ENCODE assay signal across 20 cellular contexts in genomic region chr20:38420232-38421085, GRCh38. TPM values are rescaled to one million over a fixed set of nuclear protein-coding genes. Genes with fewer than 3 reads are reported as not detected.
DNase-seq lines count a peak whose midpoint lies in the region; ATAC-seq lines count a peak whose summit lies in the region.
"Had no signal": no experiment of that assay in that cellular context is flagged by ENCODE, and none has a peak within 500 bp of the region (broad histone marks: within the 10 kb centered on the region; RNA-seq: fewer than 3 reads in every experiment).

No MANE protein-coding gene starts in this region.

- H3K9me3 Mint-ChIP-seq in activated naive CD8-positive, alpha-beta T cell (ENCODE audit: low read depth): no peaks in the 10 kb centered on the region
- H3K9me3 Mint-ChIP-seq in activated naive CD8-positive, alpha-beta T cell treated with anti-CD3 and anti-CD28 coated beads for 36 hours: no peaks in the 10 kb centered on the region
- H3K9me3 Mint-ChIP-seq in activated T-helper 17 cell treated with anti-CD3 and anti-CD28 coated beads, Interleukin-2, amount 50 U/mL, for 72 hours: no peaks in the 10 kb centered on the region
- H3K9me3 Mint-ChIP-seq: activated T-helper 2 cell treated with anti-CD3 and anti-CD28 coated beads, Interferon-gamma antibody, Interleukin-2, Interleukin-4, amounts not matched to agents 10 μg/mL and 5 μg/mL and 100 μg/mL, durations not matched to agents 14 hours and 24 hours and 36 hours; natural killer cell had no signal

- H3K4me1 Mint-ChIP-seq in activated naive CD8-positive, alpha-beta T cell (ENCODE audit: low read depth): peaks cover 13% of the 10 kb centered on the region
- H3K4me1 Mint-ChIP-seq in activated naive CD8-positive, alpha-beta T cell treated with anti-CD3 and anti-CD28 coated beads for 36 hours: peaks cover 11% of the 10 kb centered on the region
- peaks cover 12% of the 10 kb centered on the region for H3K4me1 Mint-ChIP-seq in activated T-helper 17 cell treated with anti-CD3 and anti-CD28 coated beads, Interleukin-2, amount 50 U/mL, for 72 hours

- DNase-seq in activated naive CD8-positive, alpha-beta T cell treated with anti-CD3 and anti-CD28 coated beads for 36 hours: no peak
- DNase-seq in iris pigment epithelial cell (ENCODE audit: low read depth): peak; percentile 24
- DNase-seq in substantia nigra (lab: John Stamatoyannopoulos, UW): peak in 1 of 49 donors; percentile 20
- DNase-seq in HK-2 (ENCODE audit: unreplicated experiment): no peak
- DNase-seq in NCI-H226: no peak
- DNase-seq: ACHN; activated CD8-positive, alpha-beta memory T cell treated with anti-CD3 and anti-CD28 coated beads for 24 hours; C1 segment of cervical spinal cord; kidney; natural killer cell; NCI-H1417; NCI-H510A treated with DMSO at 0.1 percent for 48 hours; pancreas; T-helper 9 cell had no signal

- no peak overlapping the region for H3K4me3 Mint-ChIP-seq in activated naive CD8-positive, alpha-beta T cell
- H3K4me3 Mint-ChIP-seq in activated naive CD8-positive, alpha-beta T cell treated with anti-CD3 and anti-CD28 coated beads for 36 hours: no peak overlapping the region
- no peak overlapping the region for H3K4me3 Mint-ChIP-seq in activated T-helper 17 cell treated with anti-CD3 and anti-CD28 coated beads, Interleukin-2, amount 50 U/mL, for 72 hours
- H3K4me3 Mint-ChIP-seq: natural killer cell had no signal

- peaks cover 20% of the 10 kb centered on the region for H3K36me3 Mint-ChIP-seq in activated naive CD8-positive, alpha-beta T cell
- peaks cover 78% of the 10 kb centered on the region for H3K36me3 Mint-ChIP-seq in activated naive CD8-positive, alpha-beta T cell treated with anti-CD3 and anti-CD28 coated beads for 36 hours
- H3K36me3 Mint-ChIP-seq in activated T-helper 17 cell treated with anti-CD3 and anti-CD28 coated beads, Interleukin-2, amount 50 U/mL, for 72 hours (ENCODE audit: low read depth): peaks cover 97% of the 10 kb centered on the region

- ATAC-seq in activated T-helper 17 cell treated with anti-CD3 and anti-CD28 coated beads, Interleukin-2, amount 50 U/mL, for 72 hours (replicated peaks): no peak
- no peak for ATAC-seq in HG03280 (IDR thresholded peaks at IDR 0.05; ENCODE audit: unreplicated experiment)
- ATAC-seq: natural killer cell, pancreas, sciatic nerve had no signal

- H3K27me3 Mint-ChIP-seq in activated naive CD8-positive, alpha-beta T cell: no peaks in the 10 kb centered on the region
- no peaks in the 10 kb centered on the region for H3K27me3 Mint-ChIP-seq in activated naive CD8-positive, alpha-beta T cell treated with anti-CD3 and anti-CD28 coated beads for 36 hours
- H3K27me3 Mint-ChIP-seq in activated T-helper 17 cell treated with anti-CD3 and anti-CD28 coated beads, Interleukin-2, amount 50 U/mL, for 72 hours: no peaks in the 10 kb centered on the region

- peak overlapping the region; percentile 75 for H3K27ac Mint-ChIP-seq in activated naive CD8-positive, alpha-beta T cell
- H3K27ac Mint-ChIP-seq in activated naive CD8-positive, alpha-beta T cell treated with anti-CD3 and anti-CD28 coated beads for 36 hours: no peak overlapping the region
- H3K27ac Mint-ChIP-seq in activated T-helper 17 cell treated with anti-CD3 and anti-CD28 coated beads, Interleukin-2, amount 50 U/mL, for 72 hours: peak overlapping the region; percentile 65
- H3K27ac Mint-ChIP-seq: activated T-helper 2 cell treated with anti-CD3 and anti-CD28 coated beads, Interferon-gamma antibody, Interleukin-2, Interleukin-4, amounts not matched to agents 10 μg/mL and 5 μg/mL and 100 μg/mL, durations not matched to agents 14 hours and 24 hours and 36 hours had no signal

- H3K27ac ChIP-seq in substantia nigra (ENCODE audit: low read depth, low read length, poor library complexity, severe bottlenecking): peak overlapping the region; percentile 37
- H3K27ac ChIP-seq: pancreas, tibial artery had no signal

RNA-seq across cellular contexts. Expression of gene SNHG17, which starts 14.7 kb away (rescaled TPM):
- 100 to 1,000 TPM; 249 to 259 TPM for total RNA-seq in activated naive CD8-positive, alpha-beta T cell treated with anti-CD3 and anti-CD28 coated beads for 36 hours
- 100 to 1,000 TPM in 1 of 2 donors, 10 to 100 TPM in 1; 60.5 to 142 TPM for total RNA-seq in activated T-helper 17 cell treated with anti-CD3 and anti-CD28 coated beads, Interleukin-2, amount 50 U/mL, for 72 hours

RNA-seq across cellular contexts. Expression of gene RALGAPB, which starts 52.2 kb away (rescaled TPM):
- total RNA-seq in activated naive CD8-positive, alpha-beta T cell treated with anti-CD3 and anti-CD28 coated beads for 36 hours: 10 to 100 TPM; 25.1 to 25.6 TPM
- total RNA-seq in activated T-helper 17 cell treated with anti-CD3 and anti-CD28 coated beads, Interleukin-2, amount 50 U/mL, for 72 hours: 10 to 100 TPM; 24.8 to 30.1 TPM
